Comparison of ENCODE assay signal across 22 cellular contexts in genomic region chr4:36086387-36086786, GRCh38.
DNase-seq lines count a peak whose midpoint lies in the region; ATAC-seq lines count a peak whose summit lies in the region.
"Had no signal": no experiment of that assay in that cellular context is flagged by ENCODE, and none has a peak within 500 bp of the region (broad histone marks: within the 10 kb centered on the region; RNA-seq: fewer than 3 reads in every experiment).

No MANE protein-coding gene starts in this region.

- CTCF ChIA-PET in activated CD4-positive, alpha-beta memory T cell treated with anti-CD3 and anti-CD28 coated beads for 36 hours (lab: Charles Lee) = no interaction called here
- CTCF ChIA-PET in activated CD4-positive, alpha-beta memory T cell treated with anti-CD3 and anti-CD28 coated beads, Interleukin-2, amount 10 ng/mL, durations not matched to agents 7 days and 5 days (lab: Charles Lee) = no interaction called here

- H3K4me3 Mint-ChIP-seq in activated CD4-positive, alpha-beta memory T cell treated with anti-CD3 and anti-CD28 coated beads for 36 hours = no peak overlapping the region
- no peak overlapping the region for H3K4me3 Mint-ChIP-seq in activated CD4-positive, alpha-beta memory T cell treated with anti-CD3 and anti-CD28 coated beads, Interleukin-2, amount 10 ng/mL, durations not matched to agents 7 days and 5 days
- no peak overlapping the region for H3K4me3 Mint-ChIP-seq in stimulated activated naive CD8-positive, alpha-beta T cell treated with anti-CD3 and anti-CD28 coated beads, Interleukin-15, Interleukin-2, amounts not matched to agents 100 ng/mL and 50 ng/mL, for 24 hours
- H3K4me3 Mint-ChIP-seq in central memory CD8-positive, alpha-beta T cell = no peak overlapping the region
- H3K4me3 Mint-ChIP-seq: B cell, CD14-positive monocyte had no signal

- peaks cover 12% of the 10 kb centered on the region for H3K36me3 Mint-ChIP-seq in activated CD4-positive, alpha-beta memory T cell treated with anti-CD3 and anti-CD28 coated beads for 36 hours
- peaks cover 24% of the 10 kb centered on the region for H3K36me3 Mint-ChIP-seq in activated CD4-positive, alpha-beta memory T cell treated with anti-CD3 and anti-CD28 coated beads, Interleukin-2, amount 10 ng/mL, durations not matched to agents 7 days and 5 days (ENCODE audit: low read depth)
- peaks cover 20% of the 10 kb centered on the region for H3K36me3 Mint-ChIP-seq in stimulated activated naive CD8-positive, alpha-beta T cell treated with anti-CD3 and anti-CD28 coated beads, Interleukin-15, Interleukin-2, amounts not matched to agents 100 ng/mL and 50 ng/mL, for 24 hours (ENCODE audit: low read depth)
- H3K36me3 Mint-ChIP-seq in central memory CD8-positive, alpha-beta T cell (ENCODE audit: insufficient read depth) = peaks cover 19% of the 10 kb centered on the region

- H3K27me3 Mint-ChIP-seq in activated CD4-positive, alpha-beta memory T cell treated with anti-CD3 and anti-CD28 coated beads for 36 hours = no peaks in the 10 kb centered on the region
- no peaks in the 10 kb centered on the region for H3K27me3 Mint-ChIP-seq in activated CD4-positive, alpha-beta memory T cell treated with anti-CD3 and anti-CD28 coated beads, Interleukin-2, amount 10 ng/mL, durations not matched to agents 7 days and 5 days
- H3K27me3 Mint-ChIP-seq in stimulated activated naive CD8-positive, alpha-beta T cell treated with anti-CD3 and anti-CD28 coated beads, Interleukin-15, Interleukin-2, amounts not matched to agents 100 ng/mL and 50 ng/mL, for 24 hours = no peaks in the 10 kb centered on the region
- no peaks in the 10 kb centered on the region for H3K27me3 Mint-ChIP-seq in central memory CD8-positive, alpha-beta T cell
- H3K27me3 Mint-ChIP-seq: B cell had no signal

- peak overlapping the region; percentile 1 for H3K27ac Mint-ChIP-seq in activated CD4-positive, alpha-beta memory T cell treated with anti-CD3 and anti-CD28 coated beads for 36 hours
- no peak overlapping the region for H3K27ac Mint-ChIP-seq in activated CD4-positive, alpha-beta memory T cell treated with anti-CD3 and anti-CD28 coated beads, Interleukin-2, amount 10 ng/mL, durations not matched to agents 7 days and 5 days
- H3K27ac Mint-ChIP-seq in stimulated activated naive CD8-positive, alpha-beta T cell treated with anti-CD3 and anti-CD28 coated beads, Interleukin-15, Interleukin-2, amounts not matched to agents 100 ng/mL and 50 ng/mL, for 24 hours = peak overlapping the region; percentile 43
- peak overlapping the region; percentile 63 for H3K27ac Mint-ChIP-seq in central memory CD8-positive, alpha-beta T cell (ENCODE audit: low read depth)
- H3K27ac Mint-ChIP-seq: B cell had no signal

- no peaks in the 10 kb centered on the region for H3K9me3 Mint-ChIP-seq in activated CD4-positive, alpha-beta memory T cell treated with anti-CD3 and anti-CD28 coated beads for 36 hours
- H3K9me3 Mint-ChIP-seq in activated CD4-positive, alpha-beta memory T cell treated with anti-CD3 and anti-CD28 coated beads, Interleukin-2, amount 10 ng/mL, durations not matched to agents 7 days and 5 days = no peaks in the 10 kb centered on the region
- H3K9me3 Mint-ChIP-seq in stimulated activated naive CD8-positive, alpha-beta T cell treated with anti-CD3 and anti-CD28 coated beads, Interleukin-15, Interleukin-2, amounts not matched to agents 100 ng/mL and 50 ng/mL, for 24 hours = no peaks in the 10 kb centered on the region
- no peaks in the 10 kb centered on the region for H3K9me3 Mint-ChIP-seq in central memory CD8-positive, alpha-beta T cell
- H3K9me3 Mint-ChIP-seq: CD14-positive monocyte had no signal

- no peak for DNase-seq in activated CD4-positive, alpha-beta memory T cell treated with anti-CD3 and anti-CD28 coated beads for 36 hours
- DNase-seq in activated CD4-positive, alpha-beta memory T cell treated with anti-CD3 and anti-CD28 coated beads, Interleukin-2, amount 10 ng/mL, durations not matched to agents 7 days and 5 days = no peak
- no peak for DNase-seq in stimulated activated naive CD8-positive, alpha-beta T cell treated with anti-CD3 and anti-CD28 coated beads, Interleukin-15, Interleukin-2, amounts not matched to agents 100 U/mL and 50 U/mL, for 24 hours
- no peak for DNase-seq in central memory CD8-positive, alpha-beta T cell (ENCODE audit: low spot score in 2 of 2)
- DNase-seq in 8988T = no peak
- DNase-seq in NCI-H524 treated with DMSO at 0.1 percent for 48 hours (lab: John Stamatoyannopoulos, UW) = no peak
- no peak for DNase-seq in hypothalamus (lab: John Stamatoyannopoulos, UW)
- DNase-seq: DMS53; GDM1; IMR-90; NCI-H1105; NCI-H146; NCI-H2029; NCI-H226; NCI-H510A treated with DMSO at 0.1 percent for 48 hours; NCI-H774; NK-92 treated with Interleukin-12 subunit alpha and Interleukin-12 subunit beta, amount 100 ng/mL, for 24 hours had no signal

- intact Hi-C loops in activated CD4-positive, alpha-beta memory T cell treated with anti-CD3 and anti-CD28 coated beads for 36 hours (cut with micrococcal nuclease) = loop anchor here (1.0 kb wide), 1 partner anchor 158 kb away; the partner anchor contains the start of gene ARAP2

- POLR2A ChIA-PET in activated CD4-positive, alpha-beta memory T cell treated with anti-CD3 and anti-CD28 coated beads for 36 hours (lab: Charles Lee) = no interaction called here
- POLR2A ChIA-PET in activated CD4-positive, alpha-beta memory T cell treated with anti-CD3 and anti-CD28 coated beads, Interleukin-2, amount 10 ng/mL, durations not matched to agents 7 days and 5 days (lab: Charles Lee) = no interaction called here

- H3K4me1 Mint-ChIP-seq in activated CD4-positive, alpha-beta memory T cell treated with anti-CD3 and anti-CD28 coated beads for 36 hours (ENCODE audit: low read depth) = peaks cover 15% of the 10 kb centered on the region
- peaks cover 6% of the 10 kb centered on the region for H3K4me1 Mint-ChIP-seq in activated CD4-positive, alpha-beta memory T cell treated with anti-CD3 and anti-CD28 coated beads, Interleukin-2, amount 10 ng/mL, durations not matched to agents 7 days and 5 days
- peaks cover 12% of the 10 kb centered on the region for H3K4me1 Mint-ChIP-seq in stimulated activated naive CD8-positive, alpha-beta T cell treated with anti-CD3 and anti-CD28 coated beads, Interleukin-15, Interleukin-2, amounts not matched to agents 100 ng/mL and 50 ng/mL, for 24 hours (ENCODE audit: low read depth)
- peaks cover 13% of the 10 kb centered on the region for H3K4me1 Mint-ChIP-seq in central memory CD8-positive, alpha-beta T cell
- H3K4me1 Mint-ChIP-seq: B cell, CD14-positive monocyte had no signal

- ATAC-seq in stimulated activated naive CD8-positive, alpha-beta T cell treated with anti-CD3 and anti-CD28 coated beads, Interleukin-15, Interleukin-2, amounts not matched to agents 100 U/mL and 50 U/mL, for 24 hours = no peak
- no peak for ATAC-seq in central memory CD8-positive, alpha-beta T cell (replicated peaks; ENCODE audit: extremely low read depth, poor library complexity, severe bottlenecking)
- ATAC-seq: A549, HCT116 had no signal
